ENCODE assay signal across 9 cellular contexts in genomic region chr11:64306563-64306875, GRCh38. TPM values are rescaled to one million over a fixed set of nuclear protein-coding genes. Genes with fewer than 3 reads are reported as not detected.
DNase-seq lines count a peak whose midpoint lies in the region; ATAC-seq and TF ChIP-seq lines count a peak whose summit lies in the region.
"Had no signal": no experiment of that assay in that cellular context is flagged by ENCODE, and none has a peak within 500 bp of the region (broad histone marks: within the 10 kb centered on the region; RNA-seq: fewer than 3 reads in every experiment).

No MANE protein-coding gene starts in this region.

- peak overlapping the region; percentile 7 for H2BK5ac ChIP-seq in neuronal stem cell (ENCODE audit: low read length)

- H3K9ac ChIP-seq in neuronal stem cell (ENCODE audit: low read depth, low read length, poor library complexity), result peak overlapping the region; percentile 97

- peak overlapping the region; percentile 98 for H3K4me3 Mint-ChIP-seq in CD4-positive, alpha-beta T cell

- H3K18ac ChIP-seq in neuronal stem cell (ENCODE audit: low read length), result peak overlapping the region; percentile 82

- H2BK15ac ChIP-seq in neuronal stem cell (ENCODE audit: low read length), result peak overlapping the region; percentile 3

- no peaks in the 10 kb centered on the region for H3K9me3 Mint-ChIP-seq in CD4-positive, alpha-beta T cell

- BruUV-seq in PC-9 (replicated peaks; lab: Mats Ljungman, UMichigan), result TSS peak; percentile 51

- peak overlapping the region; percentile 75 for H3K27ac ChIP-seq in CD4-positive, alpha-beta T cell (ENCODE audit: low read depth, low read length)
- peak overlapping the region; percentile 67 for H3K27ac ChIP-seq in PC-9
- H3K27ac ChIP-seq in epithelial cell of prostate, result peak overlapping the region; percentile 74
- no peak overlapping the region for H3K27ac ChIP-seq in neuronal stem cell (replicated peaks; ENCODE audit: low read length)

- DNase-seq in CD4-positive, alpha-beta T cell, result no peak
- DNase-seq in PC-9, result no peak
- DNase-seq in epithelial cell of prostate (ENCODE audit: low read depth, low spot score), result no peak
- DNase-seq in neuronal stem cell (ENCODE audit: low spot score), result no peak
- DNase-seq in putamen (ENCODE audit: low spot score), result no peak
- no peak for DNase-seq in ureter (ENCODE audit: low spot score)
- DNase-seq in stimulated activated naive CD4-positive, alpha-beta T cell treated with Interleukin-2 at 50 U/mL for 16 hours (lab: John Stamatoyannopoulos, UW), result no peak

- H2AFZ ChIP-seq in PC-9 (peak overlapping the region; percentile 64), neuronal stem cell (ENCODE audit: low read length) (peak overlapping the region; percentile 94)

- peak overlapping the region; percentile 94 for H3K4me2 ChIP-seq in PC-9
- H3K4me2 ChIP-seq in neuronal stem cell (ENCODE audit: insufficient read depth, low read length, poor library complexity, severe bottlenecking), result peak overlapping the region; percentile 91

- peaks cover 14% of the 10 kb centered on the region for H3K27me3 Mint-ChIP-seq in CD4-positive, alpha-beta T cell

- H4K91ac ChIP-seq in neuronal stem cell (ENCODE audit: low read depth, low read length, poor library complexity), result no peak overlapping the region

- H3K36me3 Mint-ChIP-seq in CD4-positive, alpha-beta T cell (ENCODE audit: low read depth), result peaks cover 11% of the 10 kb centered on the region

- H3K36me3 ChIP-seq in PC-9 (ENCODE audit: low read depth), result 0 out of 2 replicates have a peak, but pooled peaks cover 8% of the 10 kb centered on the region
- H3K36me3 ChIP-seq in neuronal stem cell (replicated peaks in 1 of 2; ENCODE audit: control insufficient read depth in 2 of 2, insufficient read depth in 2 of 2, low read length in 2 of 2), result peaks cover 3 to 10% of the 10 kb centered on the region in 2 donors

- H2BK120ac ChIP-seq in neuronal stem cell (ENCODE audit: low read depth, low read length), result no peak overlapping the region

- peaks cover 4% of the 10 kb centered on the region for H4K20me1 ChIP-seq in PC-9 (ENCODE audit: insufficient read depth)

- H3K9me3 ChIP-seq in CD4-positive, alpha-beta T cell (ENCODE audit: control insufficient read depth, low read length), result no peaks in the 10 kb centered on the region
- no peaks in the 10 kb centered on the region for H3K9me3 ChIP-seq in PC-9 (ENCODE audit: insufficient read depth, low read depth)
- no peaks in the 10 kb centered on the region for H3K9me3 ChIP-seq in neuronal stem cell (replicated peaks in 1 of 2; ENCODE audit: control insufficient read depth in 2 of 2, insufficient read depth in 1 of 2, low read depth in 1 of 2, low read length in 2 of 2)

- no peaks in the 10 kb centered on the region for H3K9me2 ChIP-seq in PC-9 (ENCODE audit: insufficient read depth)

- H3K14ac ChIP-seq in neuronal stem cell (ENCODE audit: low read length), result no peak overlapping the region

- H3K79me1 ChIP-seq in neuronal stem cell (ENCODE audit: low read depth, low read length), result peaks cover 10% of the 10 kb centered on the region

- peak overlapping the region; percentile 77 for H3K4me3 ChIP-seq in PC-9
- H3K4me3 ChIP-seq in neuronal stem cell (ENCODE audit: low read length in 2 of 2), result peak overlapping the region; percentile 88 to 92

- CTCF ChIA-PET in CD4-positive, alpha-beta T cell (lab: Charles Lee), result interaction anchor here (2.5 kb wide), 1 partner anchor 25 kb away, joined by 10 read pairs; no protein-coding TSS in a partner anchor
- CTCF ChIA-PET in PC-9 (lab: Charles Lee), result interaction anchor here (0.6 kb wide), 1 partner anchor 96 kb away, joined by 3 read pairs; no protein-coding TSS in a partner anchor

- peaks cover 23% of the 10 kb centered on the region; the same call in 1 of the 2 replicates for H3F3A ChIP-seq in PC-9 (ENCODE audit: insufficient read depth, low read depth)

- H3K4me1 ChIP-seq in PC-9 (replicated peaks; ENCODE audit: insufficient read depth), result peaks cover 24% of the 10 kb centered on the region
- peaks cover 9 to 12% of the 10 kb centered on the region in 2 donors for H3K4me1 ChIP-seq in neuronal stem cell (ENCODE audit: control insufficient read depth in 2 of 2, insufficient read depth in 1 of 2, low read depth in 1 of 2, low read length in 2 of 2)

- no peak for ATAC-seq in CD4-positive, alpha-beta T cell (ENCODE audit: poor library complexity)
- ATAC-seq in HG03139 (IDR thresholded peaks at IDR 0.05; ENCODE audit: unreplicated experiment), result no peak

- H3K23ac ChIP-seq in neuronal stem cell (ENCODE audit: low read depth, low read length, poor library complexity), result peak overlapping the region; percentile 95

- H3K79me2 ChIP-seq in PC-9 (ENCODE audit: low read depth), result peaks cover 39% of the 10 kb centered on the region

- peaks cover 5% of the 10 kb centered on the region for H3K27me3 ChIP-seq in CD4-positive, alpha-beta T cell (ENCODE audit: control insufficient read depth, insufficient read depth, low read length)
- no peaks in the 10 kb centered on the region for H3K27me3 ChIP-seq in PC-9 (ENCODE audit: insufficient read depth, low read depth)
- H3K27me3 ChIP-seq in neuronal stem cell (ENCODE audit: control insufficient read depth in 3 of 3, insufficient read depth in 3 of 3, low read depth in 1 of 3, low read length in 3 of 3), result peaks cover 0 to 17% (median 5%) of the 10 kb centered on the region in 3 experiments

- no peak overlapping the region for H4K8ac ChIP-seq in neuronal stem cell (ENCODE audit: low read depth, low read length)

- no peak overlapping the region for H2AK5ac ChIP-seq in neuronal stem cell (ENCODE audit: low read depth, low read length)

- POLR2A ChIA-PET in CD4-positive, alpha-beta T cell (lab: Charles Lee), result interaction anchor here (4.0 to 7.6 kb wide), 2 partner anchors 11 to 100 kb away, joined by 71 to 105 read pairs; partner anchors contain the start of genes FERMT3, PRDX5 and TRMT112
- POLR2A ChIA-PET in PC-9 (lab: Charles Lee; ENCODE audit: unreplicated experiment), result interaction anchor here (0.6 kb wide), 1 partner anchor 21 kb away, joined by 3 read pairs; no protein-coding TSS in a partner anchor

- TF ChIP-seq CTCF in CD4-positive, alpha-beta T cell (IDR thresholded peaks at IDR 0.05), result no peak
- no peak for TF ChIP-seq CTCF in PC-9 (conservative IDR thresholded peaks at IDR 0.05)

- H3K27ac Mint-ChIP-seq in CD4-positive, alpha-beta T cell, result peak overlapping the region; percentile 92

- intact Hi-C loops in CD4-positive, alpha-beta T cell (cut with DNase I, micrococcal nuclease), result loop anchor here (1.0 to 10.0 kb wide), 3 partner anchors 11 to 312 kb away; partner anchors contain the start of genes CCDC88B (in 1 of the 2) and TRMT112 (in 1 of the 2)
- intact Hi-C loops in PC-9 (cut with micrococcal nuclease; ENCODE audit: unreplicated experiment), result loop anchor here (1.0 to 10.0 kb wide), 4 partner anchors 26 to 472 kb away; partner anchors contain the start of genes COX8A and MARK2

- H2BK12ac ChIP-seq in neuronal stem cell (ENCODE audit: low read length), result peak overlapping the region; percentile 75

- H3K4me1 Mint-ChIP-seq in CD4-positive, alpha-beta T cell (ENCODE audit: low read depth), result peaks cover 28% of the 10 kb centered on the region

- H3K4ac ChIP-seq in neuronal stem cell (ENCODE audit: low read length), result no peak overlapping the region

- no CpG with 5 or more reads among the region's 9 CpGs for WGBS in neuronal stem cell (ENCODE audit: extremely low coverage in 2 of 2, insufficient read length in 2 of 2, insufficient replicate concordance in 1 of 2), 2 donors

RNA-seq across cellular contexts. Expression of gene ESRRA, which starts 1.2 kb away (rescaled TPM):
- total RNA-seq in CD4-positive, alpha-beta T cell, result 10 to 100 TPM; 10.9 to 12.0 TPM
- total RNA-seq in PC-9 (2021) (61.0 and 64.6 TPM in 2 replicates), ureter (82.8 TPM)
- 5.3 TPM for polyA plus RNA-seq in neuronal stem cell (2013, experiment 1 of 2)
- polyA plus RNA-seq in neuronal stem cell (2013, experiment 2 of 2), result 5.6 TPM

RNA-seq across cellular contexts. Expression of gene CATSPERZ, which starts 6.4 kb away (rescaled TPM):
- not detected for total RNA-seq in CD4-positive, alpha-beta T cell
- 1.3 TPM in 1 of 2 replicates, not detected in the other for total RNA-seq in PC-9 (2021)
- polyA plus RNA-seq in neuronal stem cell (2013, experiment 1 of 2), result not detected
- 0.17 TPM for polyA plus RNA-seq in neuronal stem cell (2013, experiment 2 of 2)
- not detected for total RNA-seq in ureter
- total RNA-seq: omental fat pad had no signal

RNA-seq across cellular contexts. Expression of gene TRMT112, which starts 10.8 kb away (rescaled TPM):
- 10 to 100 TPM; 70.5 to 71.4 TPM for total RNA-seq in CD4-positive, alpha-beta T cell
- 264 and 275 TPM in 2 replicates for total RNA-seq in PC-9 (2021)
- 529 TPM for polyA plus RNA-seq in neuronal stem cell (2013, experiment 1 of 2)
- polyA plus RNA-seq in neuronal stem cell (2013, experiment 2 of 2), result 505 TPM
- total RNA-seq in ureter, result 156 TPM

RNA-seq across cellular contexts. Expression of gene PRDX5, which starts 11.4 kb away (rescaled TPM):
- 10 to 100 TPM; 31.7 to 33.1 TPM for total RNA-seq in CD4-positive, alpha-beta T cell
- total RNA-seq in PC-9 (2021), result 381 and 441 TPM in 2 replicates
- polyA plus RNA-seq in neuronal stem cell (2013, experiment 1 of 2), result 142 TPM
- 136 TPM for polyA plus RNA-seq in neuronal stem cell (2013, experiment 2 of 2)
- 255 TPM for total RNA-seq in ureter

RNA-seq across cellular contexts. Expression of gene KCNK4, which starts 15.4 kb away (rescaled TPM):
- under 1 TPM in 1 of 2 experiments, not detected in 1; 0.14 TPM for total RNA-seq in CD4-positive, alpha-beta T cell
- 0.53 and 0.57 TPM in 2 replicates for total RNA-seq in PC-9 (2021)
- 0.07 TPM for polyA plus RNA-seq in neuronal stem cell (2013, experiment 1 of 2)
- polyA plus RNA-seq in neuronal stem cell (2013, experiment 2 of 2), result 0.04 TPM
- not detected for total RNA-seq in ureter
- total RNA-seq: omental fat pad had no signal
